Comparison of ENCODE assay signal across 9 cellular contexts in the genomic region with DNA sequence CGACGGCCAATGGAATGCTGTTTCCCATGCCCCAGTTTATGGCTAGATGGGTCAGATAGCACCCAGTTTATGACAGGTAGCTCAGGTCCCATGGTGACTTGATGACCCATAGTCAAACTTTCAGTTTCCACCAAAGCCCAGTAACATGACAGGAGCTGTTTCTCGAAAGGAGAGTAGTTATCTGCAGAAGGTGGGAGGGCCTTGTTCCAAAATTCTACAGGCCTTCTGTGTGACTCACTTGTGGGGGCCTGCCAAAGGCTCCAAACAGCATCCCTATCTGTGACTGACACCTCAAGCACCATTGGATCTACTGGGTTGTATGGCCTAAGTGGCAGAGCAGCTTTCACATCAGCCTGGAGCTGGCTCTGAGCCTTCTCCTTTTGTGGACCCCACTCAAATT.
"Had no signal": no experiment of that assay in that cellular context is flagged by ENCODE, and none has a peak within 500 bp of the region (broad histone marks: within the 10 kb centered on the region; RNA-seq: fewer than 3 reads in every experiment).

No MANE protein-coding gene starts in this region.

- H3K27ac ChIP-seq: GM23248 had no signal

- H3K4me3 Mint-ChIP-seq: GM23338, H9, HFFc6 had no signal

- H3K4me3 ChIP-seq: GM23248, GM23338, HAP-1 had no signal

- H2AFZ ChIP-seq: GM23248, GM23338 had no signal

- H3K9ac ChIP-seq: GM23248 had no signal

- ATAC-seq: GM23338, HCT116 had no signal

- DNase-seq: GM23248, GOT3, H7, H9, HCEC 1CT, HFFc6 had no signal

- H3K4me2 ChIP-seq: GM23338 had no signal

- H3K27ac Mint-ChIP-seq: GM23338, H9, HFFc6 had no signal

- H3K9me3 Mint-ChIP-seq: GM23338, H9 had no signal

- H3K9me3 ChIP-seq: HAP-1 had no signal

- H3K4me1 Mint-ChIP-seq: GM23338, H9 had no signal

- H3K4me1 ChIP-seq: HAP-1 had no signal

- H3K36me3 ChIP-seq: HAP-1 had no signal
